ENCODE assay signal across 9 cellular contexts in the genomic region with DNA sequence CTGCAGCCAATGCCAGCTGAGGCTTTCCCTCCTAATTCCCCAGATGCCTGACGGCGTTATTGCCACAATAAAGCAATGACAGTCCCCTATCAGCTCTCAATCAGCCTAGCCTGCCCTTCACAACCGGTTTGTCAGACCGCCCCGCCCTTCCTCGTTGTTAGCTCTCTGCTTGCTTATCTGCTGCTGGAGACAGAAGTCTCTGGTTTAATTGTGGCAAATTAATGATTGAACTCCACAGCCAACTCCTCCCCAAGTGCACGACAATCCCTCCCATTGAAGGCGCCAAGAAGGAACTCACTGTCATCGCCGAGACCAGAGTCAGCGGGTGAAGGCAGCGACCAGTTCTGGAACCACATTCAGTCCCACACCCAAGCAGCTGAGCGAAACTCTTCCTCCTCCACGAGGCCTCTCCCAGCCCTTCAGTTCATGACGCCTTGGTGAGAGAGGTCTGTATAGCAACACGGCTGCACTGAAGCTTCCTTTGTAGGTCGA.
A peak's percentile ranks its signal among the peaks of the same experiment; 100 is the strongest.
DNase-seq lines count a peak whose midpoint lies in the region; ATAC-seq and TF ChIP-seq lines count a peak whose summit lies in the region.
"Had no signal": no experiment of that assay in that cellular context is flagged by ENCODE, and none has a peak within 500 bp of the region (broad histone marks: within the 10 kb centered on the region; RNA-seq: fewer than 3 reads in every experiment).

No MANE protein-coding gene starts in this region.

- POLR2A ChIA-PET in naive thymus-derived CD4-positive, alpha-beta T cell (lab: Charles Lee), result no interaction called here

- peak; percentile 82 for ATAC-seq in naive thymus-derived CD4-positive, alpha-beta T cell
- no peak for ATAC-seq in GM21367 (IDR thresholded peaks at IDR 0.05; ENCODE audit: unreplicated experiment)

- peaks cover 0 to 1% (median 0%) of the 10 kb centered on the region in 5 donors for H3K36me3 Mint-ChIP-seq in naive thymus-derived CD4-positive, alpha-beta T cell
- H3K36me3 Mint-ChIP-seq: memory B cell had no signal

- H3K9me3 ChIP-seq in naive thymus-derived CD4-positive, alpha-beta T cell (ENCODE audit: control insufficient read depth in 2 of 3, low read length in 3 of 3), result no peaks in the 10 kb centered on the region

- H3K4me3 Mint-ChIP-seq in naive thymus-derived CD4-positive, alpha-beta T cell, result peak overlapping the region; percentile 47 to 92 (median 80)
- H3K4me3 Mint-ChIP-seq: memory B cell had no signal

- CTCF ChIA-PET in naive thymus-derived CD4-positive, alpha-beta T cell (lab: Charles Lee), result interaction anchor here (0.5 to 0.7 kb wide), 2 partner anchors 538 to 751 kb away, joined by 3 read pairs; no protein-coding TSS in a partner anchor

- no peak overlapping the region for H3K27ac ChIP-seq in naive thymus-derived CD4-positive, alpha-beta T cell (ENCODE audit: low read depth, low read length)

- H3K4me1 Mint-ChIP-seq in naive thymus-derived CD4-positive, alpha-beta T cell, result peaks cover 12 to 25% (median 18%) of the 10 kb centered on the region in 7 donors

- H3K4me3 ChIP-seq in NB4 (ENCODE audit: low read depth, low read length), result no peak overlapping the region
- no peak overlapping the region for H3K4me3 ChIP-seq in naive thymus-derived CD4-positive, alpha-beta T cell (ENCODE audit: low read length)

- peaks cover 24 to 69% (median 43%) of the 10 kb centered on the region in 5 donors for H3K27me3 Mint-ChIP-seq in naive thymus-derived CD4-positive, alpha-beta T cell

- intact Hi-C loops in naive thymus-derived CD4-positive, alpha-beta T cell (cut with micrococcal nuclease), result loop anchor here in 1 of 2 donors (10.0 kb wide), 1 partner anchor 53 kb away; no protein-coding TSS in a partner anchor

- H3K9me3 Mint-ChIP-seq in naive thymus-derived CD4-positive, alpha-beta T cell, result peaks cover 0 to 4% (median 0%) of the 10 kb centered on the region in 11 donors
- H3K9me3 Mint-ChIP-seq: memory B cell had no signal

- peaks cover 0 to 3% of the 10 kb centered on the region in 2 donors for H3K4me1 ChIP-seq in naive thymus-derived CD4-positive, alpha-beta T cell (ENCODE audit: control insufficient read depth in 2 of 2, insufficient read depth in 2 of 2, low read length in 2 of 2)

- H3K27me3 ChIP-seq in naive thymus-derived CD4-positive, alpha-beta T cell (ENCODE audit: control insufficient read depth in 2 of 2, insufficient read depth in 2 of 2, low read length in 2 of 2), result no peaks in the 10 kb centered on the region

- no peak for TF ChIP-seq CTCF in NB4 (IDR thresholded peaks at IDR 0.05; ENCODE audit: low read depth, low read length)

- DNase-seq in stimulated activated CD4-positive, alpha-beta T cell treated with anti-CD3 and anti-CD28 coated beads, Interleukin-2, amount 100 ng/mL, for 24 hours, result peak; percentile 14 to 22
- no peak for DNase-seq in stimulated activated CD4-positive, alpha-beta T cell treated with anti-CD3 and anti-CD28 coated beads, Interleukin-1b, Interleukin-23, amount 100 ng/mL, for 48 hours
- peak; percentile 11 for DNase-seq in NB4 (ENCODE audit: low read depth)
- DNase-seq in activated T-helper 1 cell treated with Interleukin-2 at 50 U/mL for 16 hours (ENCODE audit: low read depth), result peak; percentile 2
- DNase-seq in naive thymus-derived CD4-positive, alpha-beta T cell, result peak in 4 of 9 donors; percentile 4 to 35 (median 18)
- DNase-seq in SKM-1 treated with dmso at 0.1 percent for 144 hours (lab: John Stamatoyannopoulos, UW; ENCODE audit: unreplicated experiment), result no peak
- no peak for DNase-seq in NCI-H2107 treated with DMSO at 0.1 percent for 48 hours (lab: John Stamatoyannopoulos, UW; ENCODE audit: unreplicated experiment)

- H3K36me3 ChIP-seq in naive thymus-derived CD4-positive, alpha-beta T cell (ENCODE audit: control insufficient read depth in 2 of 3, insufficient read depth in 3 of 3, low read length in 3 of 3), result no peaks in the 10 kb centered on the region

- peak overlapping the region in 8 of 9 donors; percentile 38 to 81 (median 60) for H3K27ac Mint-ChIP-seq in naive thymus-derived CD4-positive, alpha-beta T cell
- H3K27ac Mint-ChIP-seq: memory B cell had no signal

- no peak for TF ChIP-seq POLR2A in NB4 (IDR thresholded peaks at IDR 0.05; ENCODE audit: extremely low read depth, insufficient read length)

Comparison
In these comparisons a context has a peak if more than half of its experiments do, and no peak if none do; other contexts are left out.
1. DNase-seq: peak in stimulated activated CD4-positive, alpha-beta T cell treated with anti-CD3 and anti-CD28 coated beads, Interleukin-2, amount 100 ng/mL, for 24 hours (2 of 2), NB4 (single experiment) and activated T-helper 1 cell treated with Interleukin-2 at 50 U/mL for 16 hours (single experiment); none in stimulated activated CD4-positive, alpha-beta T cell treated with anti-CD3 and anti-CD28 coated beads, Interleukin-1b, Interleukin-23, amount 100 ng/mL, for 48 hours (single experiment), SKM-1 treated with dmso at 0.1 percent for 144 hours (single experiment) and NCI-H2107 treated with DMSO at 0.1 percent for 48 hours (single experiment).